Comparison of ENCODE assay signal across 15 cellular contexts in the genomic region with DNA sequence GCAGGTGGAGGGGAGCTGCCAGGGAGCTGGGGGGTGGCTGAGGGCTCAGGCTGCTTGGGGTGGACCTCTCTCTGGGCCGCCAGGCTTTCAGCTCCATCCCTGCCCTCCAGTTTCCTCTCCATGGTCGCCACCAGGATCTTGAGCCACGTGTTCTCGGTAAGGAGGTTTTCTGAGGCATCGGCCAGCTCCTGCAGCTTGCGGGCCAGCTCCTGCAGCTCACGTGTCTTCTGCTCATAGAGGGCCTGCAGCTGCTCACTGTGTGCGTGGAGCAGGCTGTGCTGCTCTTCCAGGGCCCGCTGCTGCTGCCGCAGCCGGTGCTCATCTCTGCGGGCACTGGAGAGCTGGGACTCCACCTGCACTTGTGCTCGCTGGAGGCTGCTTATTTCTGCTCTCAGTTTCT. TPM values are rescaled to one million over a fixed set of nuclear protein-coding genes. Genes with fewer than 3 reads are reported as not detected.
DNase-seq lines count a peak whose midpoint lies in the region; ATAC-seq, FAIRE-seq and TF ChIP-seq lines count a peak whose summit lies in the region.
"Had no signal": no experiment of that assay in that cellular context is flagged by ENCODE, and none has a peak within 500 bp of the region (broad histone marks: within the 10 kb centered on the region; RNA-seq: fewer than 3 reads in every experiment).

No MANE protein-coding gene starts in this region.

- no peak for ATAC-seq in T-helper 17 cell
- ATAC-seq in lower lobe of right lung, result no peak
- no peak for ATAC-seq in GM21526 (IDR thresholded peaks at IDR 0.05; ENCODE audit: low FRiP score, unreplicated experiment)
- ATAC-seq: HCT116 had no signal

- H3K27me3 ChIP-seq in lower lobe of right lung (ENCODE audit: low read depth), result no peaks in the 10 kb centered on the region
- H3K27me3 ChIP-seq: uterus had no signal

- peaks cover 53% of the 10 kb centered on the region for H3K4me1 ChIP-seq in lower lobe of right lung

- CTCF ChIA-PET in activated naive CD4-positive, alpha-beta T cell treated with anti-CD3 and anti-CD28 coated beads, Interleukin-2, amount 10 ng/mL, durations not matched to agents 7 days and 5 days (lab: Charles Lee), result interaction anchor here (1.5 kb wide), 1 partner anchor 307 kb away, joined by 4 read pairs; no protein-coding TSS in a partner anchor

- H3K27ac Mint-ChIP-seq in activated naive CD4-positive, alpha-beta T cell treated with anti-CD3 and anti-CD28 coated beads, Interleukin-2, amount 10 ng/mL, durations not matched to agents 7 days and 5 days, result peak overlapping the region; percentile 92
- H3K27ac Mint-ChIP-seq in T-helper 17 cell, result peak overlapping the region; percentile 82

- no peak overlapping the region for H3K4me3 Mint-ChIP-seq in activated naive CD4-positive, alpha-beta T cell treated with anti-CD3 and anti-CD28 coated beads, Interleukin-2, amount 10 ng/mL, durations not matched to agents 7 days and 5 days
- no peak overlapping the region for H3K4me3 Mint-ChIP-seq in T-helper 17 cell

- peaks cover 89% of the 10 kb centered on the region for H3K36me3 ChIP-seq in lower lobe of right lung
- H3K36me3 ChIP-seq: uterus had no signal

- peaks cover 85% of the 10 kb centered on the region for H3K4me1 Mint-ChIP-seq in activated naive CD4-positive, alpha-beta T cell treated with anti-CD3 and anti-CD28 coated beads, Interleukin-2, amount 10 ng/mL, durations not matched to agents 7 days and 5 days
- peaks cover 45% of the 10 kb centered on the region for H3K4me1 Mint-ChIP-seq in T-helper 17 cell

- no peak overlapping the region for H3K4me3 ChIP-seq in lower lobe of right lung
- H3K4me3 ChIP-seq: uterus had no signal

- no peak for FAIRE-seq in GM19239 (lab: Jason Lieb, UNC)
- FAIRE-seq: frontal cortex, GM12891 had no signal

- intact Hi-C loops in lower lobe of right lung (cut with DNase I), result no loop called here

- H3K36me3 Mint-ChIP-seq in activated naive CD4-positive, alpha-beta T cell treated with anti-CD3 and anti-CD28 coated beads, Interleukin-2, amount 10 ng/mL, durations not matched to agents 7 days and 5 days, result peaks cover 79% of the 10 kb centered on the region
- peaks cover 3% of the 10 kb centered on the region for H3K36me3 Mint-ChIP-seq in T-helper 17 cell (ENCODE audit: low read depth)

- peak; percentile 16 for DNase-seq in activated naive CD4-positive, alpha-beta T cell treated with anti-CD3 and anti-CD28 coated beads, Interleukin-2, amount 10 ng/mL, durations not matched to agents 7 days and 5 days
- no peak for DNase-seq in activated naive CD4-positive, alpha-beta T cell (lab: John Stamatoyannopoulos, UW)
- DNase-seq in T-helper 17 cell, result no peak
- no peak for DNase-seq in lower lobe of right lung
- peak in 19 of 49 donors; percentile 14 to 63 (median 29) for DNase-seq in substantia nigra (lab: John Stamatoyannopoulos, UW)
- DNase-seq in GM19239 (ENCODE audit: insufficient read length, low spot score), result no peak
- no peak for DNase-seq in CD1c-positive myeloid dendritic cell (ENCODE audit: extremely low spot score)
- DNase-seq: DMS53, NCI-H1417 treated with DMSO at 0.1 percent for 48 hours, SIG-M5, uterus had no signal

- no peaks in the 10 kb centered on the region for H3K9me3 Mint-ChIP-seq in activated naive CD4-positive, alpha-beta T cell treated with anti-CD3 and anti-CD28 coated beads, Interleukin-2, amount 10 ng/mL, durations not matched to agents 7 days and 5 days

- H3K27ac ChIP-seq in lower lobe of right lung (peak overlapping the region; percentile 25), substantia nigra (ENCODE audit: low read depth, low read length, poor library complexity, severe bottlenecking) (peak overlapping the region; percentile 49)

- no peaks in the 10 kb centered on the region for H3K27me3 Mint-ChIP-seq in activated naive CD4-positive, alpha-beta T cell treated with anti-CD3 and anti-CD28 coated beads, Interleukin-2, amount 10 ng/mL, durations not matched to agents 7 days and 5 days
- H3K27me3 Mint-ChIP-seq in T-helper 17 cell, result no peaks in the 10 kb centered on the region

- TF ChIP-seq CTCF in lower lobe of right lung (IDR thresholded peaks at IDR 0.05), result no peak

- H3K9me3 ChIP-seq in T-helper 17 cell (ENCODE audit: control insufficient read depth, low read length, poor library complexity, severe bottlenecking) (no peaks in the 10 kb centered on the region), lower lobe of right lung (no peaks in the 10 kb centered on the region)
- H3K9me3 ChIP-seq: uterus had no signal

RNA-seq across cellular contexts. Expression of a gene that starts 11.0 kb away (rescaled TPM):
- total RNA-seq in T-helper 17 cell (10 to 100 TPM; 27.8 to 89.7 TPM), lower lobe of right lung (25.5 TPM)
